In the genomic region with DNA sequence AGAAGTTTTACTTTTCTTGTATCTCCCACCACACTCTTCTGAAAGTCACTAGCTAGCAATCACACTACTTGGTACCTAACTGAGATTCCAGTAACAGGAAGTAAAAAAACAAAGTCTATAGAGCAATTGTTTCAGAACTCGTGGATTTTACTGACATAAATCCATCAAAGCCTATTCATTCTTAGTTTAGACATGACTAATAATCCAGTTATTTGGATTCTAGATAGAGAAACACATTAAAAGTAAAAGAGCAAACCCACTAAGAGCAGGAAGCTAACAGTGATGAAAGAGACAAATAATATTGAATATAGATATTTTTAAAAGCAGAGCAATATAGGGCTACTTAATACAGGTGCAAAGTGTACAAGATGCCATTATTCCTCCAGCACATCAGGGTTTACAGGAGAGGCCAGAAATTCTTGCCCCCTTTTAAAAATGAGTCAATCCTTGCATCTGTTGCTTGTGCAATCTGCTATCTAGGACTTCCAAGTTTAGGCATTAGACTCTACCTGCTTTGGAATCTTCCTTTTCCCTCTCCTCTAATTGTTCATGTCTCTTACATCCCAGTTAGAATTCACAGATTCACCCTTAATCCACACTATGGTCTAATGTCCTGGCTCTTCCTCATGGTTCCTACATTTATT, we compare ENCODE assay signal across 11 cellular contexts. TPM values are rescaled to one million over a fixed set of nuclear protein-coding genes. Genes with fewer than 3 reads are reported as not detected.
DNase-seq lines count a peak whose midpoint lies in the region; ATAC-seq, FAIRE-seq and TF ChIP-seq lines count a peak whose summit lies in the region.
"Had no signal": no experiment of that assay in that cellular context is flagged by ENCODE, and none has a peak within 500 bp of the region (broad histone marks: within the 10 kb centered on the region; RNA-seq: fewer than 3 reads in every experiment).

No MANE protein-coding gene starts in this region.

- H3K4me2 ChIP-seq in PC-3 (ENCODE audit: low read length) (peak overlapping the region; percentile 21), endothelial cell of umbilical vein (ENCODE audit: insufficient read depth, low read length) (peak overlapping the region; percentile 75)

- no peaks in the 10 kb centered on the region for H3K9me2 ChIP-seq in PC-3 (replicated peaks; ENCODE audit: low read length)

- H3K27me3 ChIP-seq in PC-3 (ENCODE audit: low read length) (no peaks in the 10 kb centered on the region), endothelial cell of umbilical vein (ENCODE audit: control insufficient read depth in 2 of 2, insufficient read depth in 2 of 2, low read length in 2 of 2) (no peaks in the 10 kb centered on the region)

- no peaks in the 10 kb centered on the region for H4K20me1 ChIP-seq in PC-3 (ENCODE audit: low read length)
- no peaks in the 10 kb centered on the region for H4K20me1 ChIP-seq in endothelial cell of umbilical vein (replicated peaks; ENCODE audit: control insufficient read depth, extremely low read depth, insufficient read depth, low read length)

- peak; percentile 46 for DNase-seq in HCEC 1CT
- peak; percentile 72 for DNase-seq in PC-3
- peak; percentile 58 for DNase-seq in endothelial cell of umbilical vein (ENCODE audit: low read depth, low spot score)
- DNase-seq in omental fat pad (ENCODE audit: low spot score) = no peak
- no peak for DNase-seq in 8988T
- DNase-seq in central memory CD4-positive, alpha-beta T cell = no peak
- DNase-seq: CD8-positive, alpha-beta T cell; NCI-H1694 treated with DMSO at 0.1 percent for 48 hours; NCI-H69; SHP77 had no signal

- H3K4me3 ChIP-seq in PC-3 (ENCODE audit: low read length) (no peak overlapping the region), endothelial cell of umbilical vein (replicated peaks in 1 of 3; ENCODE audit: insufficient read depth in 1 of 3, low read depth in 1 of 3, low read length in 3 of 3) (no peak overlapping the region)

- H3K9ac ChIP-seq in PC-3 (ENCODE audit: low read length) = no peak overlapping the region
- H3K9ac ChIP-seq in endothelial cell of umbilical vein (replicated peaks; ENCODE audit: extremely low read depth, insufficient read depth, low read length) = peak overlapping the region; percentile 16

- ATAC-seq in PC-3 = peak; percentile 92
- ATAC-seq in omental fat pad (ENCODE audit: low FRiP score) = peak; percentile 26
- ATAC-seq in HG03196 (IDR thresholded peaks at IDR 0.05; ENCODE audit: unreplicated experiment) = no peak
- ATAC-seq: CD8-positive, alpha-beta T cell had no signal

- CTCF ChIA-PET in PC-3 (lab: Charles Lee) = no interaction called here
- CTCF ChIA-PET in endothelial cell of umbilical vein (lab: Charles Lee) = interaction anchor here (1.3 kb wide), 1 partner anchor 12 kb away, joined by 4 read pairs; no protein-coding TSS in a partner anchor

- peaks cover 25% of the 10 kb centered on the region for H3K4me1 ChIP-seq in PC-3 (ENCODE audit: insufficient read depth, low read length)
- H3K4me1 ChIP-seq in endothelial cell of umbilical vein (ENCODE audit: control insufficient read depth, extremely low read depth, insufficient read depth, low read length) = peaks cover 21% of the 10 kb centered on the region

- BruUV-seq in PC-3 (replicated peaks; lab: Mats Ljungman, UMichigan) = no TSS peak
- no TSS peak for BruUV-seq in endothelial cell of umbilical vein (replicated peaks; lab: Mats Ljungman, UMichigan)

- dilution Hi-C loops in endothelial cell of umbilical vein (cut with MboI; ENCODE audit: extremely low pct_ligation_motif_present, low sequenced_read_pairs) = no loop called here

- POLR2A ChIA-PET in PC-3 (lab: Charles Lee; ENCODE audit: unreplicated experiment) (no interaction called here), endothelial cell of umbilical vein (lab: Charles Lee) (no interaction called here)

- H3K36me3 ChIP-seq in PC-3 (ENCODE audit: low read depth, low read length) = no peaks in the 10 kb centered on the region
- no peaks in the 10 kb centered on the region for H3K36me3 ChIP-seq in endothelial cell of umbilical vein (ENCODE audit: control insufficient read depth in 2 of 2, extremely low read depth in 1 of 2, insufficient read depth in 2 of 2, low read length in 2 of 2)

- intact Hi-C loops in PC-3 (cut with micrococcal nuclease) (loop anchor here (1.0 to 5.0 kb wide), 2 partner anchors 36 to 37 kb away; no protein-coding TSS in a partner anchor), endothelial cell of umbilical vein (cut with micrococcal nuclease) (no loop called here)

- no peak for TF ChIP-seq POLR2A in endothelial cell of umbilical vein (IDR thresholded peaks at IDR 0.05; ENCODE audit: low read depth, low read length)

- H2AFZ ChIP-seq in PC-3 (ENCODE audit: low read length) (no peak overlapping the region), endothelial cell of umbilical vein (ENCODE audit: low read depth, low read length) (no peak overlapping the region)

- H3K79me2 ChIP-seq in PC-3 (ENCODE audit: low read length) = peaks cover 69% of the 10 kb centered on the region
- peaks cover 43% of the 10 kb centered on the region for H3K79me2 ChIP-seq in endothelial cell of umbilical vein (ENCODE audit: control insufficient read depth, insufficient read depth, low read length)

- FAIRE-seq in endothelial cell of umbilical vein (lab: Jason Lieb, UNC) = no peak

- H3K27ac ChIP-seq in PC-3 (ENCODE audit: low read length) (peak overlapping the region; percentile 4), endothelial cell of umbilical vein (ENCODE audit: insufficient read depth, low read depth, low read length) (peak overlapping the region; percentile 45)

- no peaks in the 10 kb centered on the region for H3F3A ChIP-seq in PC-3 (ENCODE audit: low read length, unreplicated experiment)

- peaks cover 2% of the 10 kb centered on the region for H3K9me1 ChIP-seq in endothelial cell of umbilical vein (replicated peaks; ENCODE audit: control insufficient read depth, extremely low read depth, insufficient read depth, low read length)

- H3K9me3 ChIP-seq in PC-3 (ENCODE audit: low read length) (no peaks in the 10 kb centered on the region), endothelial cell of umbilical vein (replicated peaks; ENCODE audit: control insufficient read depth, insufficient read depth, low read length) (no peaks in the 10 kb centered on the region)

- TF ChIP-seq CTCF in PC-3 (conservative IDR thresholded peaks at IDR 0.05; ENCODE audit: low read depth, low read length) (no peak), endothelial cell of umbilical vein (IDR thresholded peaks at IDR 0.05; ENCODE audit: extremely low read depth in 1 of 2, insufficient read depth in 1 of 2, low read depth in 1 of 2, low read length in 2 of 2) (no peak), omental fat pad (IDR thresholded peaks at IDR 0.05) (no peak)

TF ChIP-seq in endothelial cell of umbilical vein, 7 proteins besides CTCF, POLR2A, EP300 and RAD21:
- TF ChIP-seq FOS (IDR thresholded peaks at IDR 0.05; ENCODE audit: borderline replicate concordance, insufficient read depth, low read length) (peak; percentile 22), EZH2 (IDR thresholded peaks at IDR 0.05; ENCODE audit: borderline replicate concordance, low read depth, low read length, severe bottlenecking) (no peak), JUN (IDR thresholded peaks at IDR 0.05; ENCODE audit: borderline replicate concordance, insufficient read depth, insufficient read length, low read depth) (peak; percentile 70)
- TF ChIP-seq, protein P1, sequence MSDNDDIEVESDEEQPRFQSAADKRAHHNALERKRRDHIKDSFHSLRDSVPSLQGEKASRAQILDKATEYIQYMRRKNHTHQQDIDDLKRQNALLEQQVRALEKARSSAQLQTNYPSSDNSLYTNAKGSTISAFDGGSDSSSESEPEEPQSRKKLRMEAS (IDR thresholded peaks at IDR 0.05; ENCODE audit: insufficient read depth, insufficient read length) = no peak

RNA-seq across cellular contexts. Expression of a gene that starts 6.0 kb away (rescaled TPM):
- total RNA-seq in PC-3 (2014; rRNA removed) (11.5 and 12.7 TPM in 2 replicates), endothelial cell of umbilical vein (37.0 and 45.3 TPM in 2 replicates), omental fat pad (10 to 100 TPM; 29.4 to 41.8 (median 31.9) TPM)
- polyA plus RNA-seq in endothelial cell of umbilical vein = 9.8 and 12.6 TPM in 2 replicates
- polyA plus RNA-seq in endothelial cell of umbilical vein (2011; cell fraction: cytosol; rRNA removed) = 10.6 and 13.0 TPM in 2 replicates
- polyA plus RNA-seq in endothelial cell of umbilical vein (2011; cell fraction: nucleus; rRNA removed) = 18.3 and 19.8 TPM in 2 replicates
- polyA plus RNA-seq in endothelial cell of umbilical vein (2012) = 21.9 and 29.4 TPM in 2 replicates
- polyA minus RNA-seq in endothelial cell of umbilical vein = 64.2 and 68.6 TPM in 2 replicates
- 58.9 TPM for polyA minus RNA-seq in endothelial cell of umbilical vein (2011; cell fraction: cytosol; rRNA and poly(A)+ RNA removed)
- 35.2 and 50.3 TPM in 2 replicates for polyA minus RNA-seq in endothelial cell of umbilical vein (2011; cell fraction: nucleus; rRNA and poly(A)+ RNA removed)

RNA-seq across cellular contexts. Expression of a gene that starts 43.0 kb away (rescaled TPM):
- total RNA-seq in PC-3 (2014; rRNA removed) = 35.9 and 36.8 TPM in 2 replicates
- total RNA-seq in endothelial cell of umbilical vein = 10.8 and 14.4 TPM in 2 replicates
- 9.2 and 10.1 TPM in 2 replicates for polyA plus RNA-seq in endothelial cell of umbilical vein
- 10.4 and 10.7 TPM in 2 replicates for polyA plus RNA-seq in endothelial cell of umbilical vein (2011; cell fraction: cytosol; rRNA removed)
- polyA plus RNA-seq in endothelial cell of umbilical vein (2011; cell fraction: nucleus; rRNA removed) = 4.4 and 7.0 TPM in 2 replicates
- polyA plus RNA-seq in endothelial cell of umbilical vein (2012) = 6.1 and 10.7 TPM in 2 replicates
- polyA minus RNA-seq in endothelial cell of umbilical vein = 6.5 and 8.6 TPM in 2 replicates
- 13.0 TPM for polyA minus RNA-seq in endothelial cell of umbilical vein (2011; cell fraction: cytosol; rRNA and poly(A)+ RNA removed)
- 4.0 and 4.4 TPM in 2 replicates for polyA minus RNA-seq in endothelial cell of umbilical vein (2011; cell fraction: nucleus; rRNA and poly(A)+ RNA removed)
- 10 to 100 TPM; 25.1 to 54.4 (median 35.9) TPM for total RNA-seq in omental fat pad

Comparison
In these comparisons a context has a peak if more than half of its experiments do, and no peak if none do; other contexts are left out.
1. DNase-seq: peak in HCEC 1CT (single experiment), PC-3 (single experiment) and endothelial cell of umbilical vein (single experiment); none in omental fat pad (single experiment), 8988T (single experiment) and central memory CD4-positive, alpha-beta T cell (single experiment).